ENCODE assay signal across 11 cellular contexts in the genomic region with DNA sequence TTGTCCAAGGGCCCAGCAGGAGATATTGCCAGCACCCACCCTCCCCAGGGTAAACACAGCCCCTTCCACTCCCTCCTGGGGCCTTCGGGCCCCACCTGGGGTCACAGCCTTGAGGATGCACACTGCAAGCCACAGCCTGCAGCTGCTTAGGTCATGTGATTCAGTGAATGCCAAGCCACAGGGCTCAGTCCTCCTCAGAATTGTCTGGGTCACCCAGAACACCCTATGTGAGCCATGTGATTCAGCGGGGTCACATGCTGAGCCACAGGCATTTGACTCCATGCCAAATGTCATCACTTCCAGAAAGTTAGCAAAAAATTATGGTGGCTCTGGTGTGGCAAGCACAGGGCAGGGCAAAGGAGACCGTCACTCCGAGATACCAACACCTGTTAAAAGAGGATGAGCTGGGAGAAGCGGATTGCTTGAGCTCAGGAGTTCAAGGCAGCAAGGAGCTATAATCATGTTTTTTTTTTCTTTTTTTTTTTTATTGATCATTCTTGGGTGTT. TPM values are rescaled to one million over a fixed set of nuclear protein-coding genes. Genes with fewer than 3 reads are reported as not detected.
DNase-seq lines count a peak whose midpoint lies in the region; ATAC-seq and TF ChIP-seq lines count a peak whose summit lies in the region.
"Had no signal": no experiment of that assay in that cellular context is flagged by ENCODE, and none has a peak within 500 bp of the region (broad histone marks: within the 10 kb centered on the region; RNA-seq: fewer than 3 reads in every experiment).

No MANE protein-coding gene starts in this region.

- DNase-seq in GM10266 (ENCODE audit: extremely low spot score), result peak; percentile 44
- peak; percentile 83 for DNase-seq in OCI-M1 (lab: John Stamatoyannopoulos, UW)
- DNase-seq in fibroblast of lung (ENCODE audit: low read depth in 2 of 2), result peak; percentile 88 to 93
- no peak for DNase-seq in progenitor cell of endocrine pancreas (ENCODE audit: low spot score, unreplicated experiment)
- no peak for DNase-seq in DMS114 treated with DMSO at 0.1 percent for 48 hours (lab: John Stamatoyannopoulos, UW; ENCODE audit: unreplicated experiment)
- DNase-seq in T-helper 2 cell, result no peak
- DNase-seq in NK-92 treated with Interleukin-12 subunit alpha and Interleukin-12 subunit beta, amount 100 ng/mL, for 24 hours (lab: John Stamatoyannopoulos, UW), result no peak
- DNase-seq: amniotic stem cell, NCI-H2081 had no signal

- H2AFZ ChIP-seq in fibroblast of lung (ENCODE audit: low read length), result no peak overlapping the region

- peaks cover 14% of the 10 kb centered on the region for H3K4me1 ChIP-seq in fibroblast of lung (ENCODE audit: control insufficient read depth, extremely low read depth, insufficient read depth, low read length)

- no peak overlapping the region for H3K4me2 ChIP-seq in fibroblast of lung (ENCODE audit: extremely low read depth, insufficient read depth, low read length)

- no peaks in the 10 kb centered on the region for H3K27me3 ChIP-seq in fibroblast of lung (ENCODE audit: control insufficient read depth, insufficient read depth, low read length)

- no peaks in the 10 kb centered on the region for H3K9me3 Mint-ChIP-seq in progenitor cell of endocrine pancreas (ENCODE audit: low read depth)
- H3K9me3 Mint-ChIP-seq: neural crest cell had no signal

- H3K9me3 ChIP-seq in fibroblast of lung (ENCODE audit: control insufficient read depth, insufficient read depth, low read depth, low read length), result no peaks in the 10 kb centered on the region

- H3K36me3 Mint-ChIP-seq in progenitor cell of endocrine pancreas (ENCODE audit: insufficient read depth), result no peaks in the 10 kb centered on the region

- no peak overlapping the region for H3K27ac ChIP-seq in fibroblast of lung (ENCODE audit: insufficient read depth, low read length)

- no peaks in the 10 kb centered on the region for H3K79me2 ChIP-seq in fibroblast of lung (ENCODE audit: control insufficient read depth, insufficient read depth, low read length)

- no peaks in the 10 kb centered on the region for H3K36me3 ChIP-seq in fibroblast of lung (ENCODE audit: control insufficient read depth, insufficient read depth, low read length)

- no peaks in the 10 kb centered on the region for H4K20me1 ChIP-seq in fibroblast of lung (ENCODE audit: control insufficient read depth, extremely low read depth, insufficient read depth, low read length)

- no peaks in the 10 kb centered on the region for H3K27me3 Mint-ChIP-seq in progenitor cell of endocrine pancreas

- no peak overlapping the region for H3K9ac ChIP-seq in fibroblast of lung (ENCODE audit: insufficient read depth, low read length)

- no peak for TF ChIP-seq CTCF in GM10266 (IDR thresholded peaks at IDR 0.05; ENCODE audit: control insufficient read depth, insufficient read depth, low read depth, missing control alignments)
- TF ChIP-seq CTCF in fibroblast of lung (conservative IDR thresholded peaks at IDR 0.05 in 1 of 2, IDR thresholded peaks at IDR 0.05 in 1 of 2; ENCODE audit: low read depth in 1 of 2, low read length in 2 of 2), result no peak
- no peak for TF ChIP-seq CTCF in progenitor cell of endocrine pancreas (IDR thresholded peaks at IDR 0.05; ENCODE audit: unreplicated experiment)

- no peak overlapping the region for H3K4me3 ChIP-seq in fibroblast of lung (replicated peaks in 1 of 4; ENCODE audit: control extremely low read depth in 1 of 4, insufficient read depth in 1 of 4, low read depth in 3 of 4, low read length in 4 of 4)

- H3K27ac Mint-ChIP-seq in progenitor cell of endocrine pancreas, result peak overlapping the region; percentile 88

- peak overlapping the region; percentile 12 for H3K4me3 Mint-ChIP-seq in progenitor cell of endocrine pancreas (ENCODE audit: low read depth)
- H3K4me3 Mint-ChIP-seq: neural crest cell had no signal

- peaks cover 5% of the 10 kb centered on the region for H3K4me1 Mint-ChIP-seq in progenitor cell of endocrine pancreas (ENCODE audit: low read depth)

- ATAC-seq in GM21529 (IDR thresholded peaks at IDR 0.05; ENCODE audit: unreplicated experiment), result no peak

RNA-seq across cellular contexts. Expression of gene PSAP, which starts 17.2 kb away (rescaled TPM):
- 1,180 and 1,808 TPM in 2 replicates for total RNA-seq in fibroblast of lung
- polyA plus RNA-seq in fibroblast of lung, result 967 and 1,566 TPM in 2 replicates
- polyA plus RNA-seq in fibroblast of lung (2012), result 630 and 1,072 TPM in 2 replicates
- 530 and 547 TPM in 2 replicates for polyA minus RNA-seq in fibroblast of lung (ENCODE audit: low replicate concordance)
- total RNA-seq in progenitor cell of endocrine pancreas, result 510 and 538 TPM in 2 replicates

Comparison
In these comparisons a context has a peak if more than half of its experiments do, and no peak if none do; other contexts are left out.
1. DNase-seq: peak in GM10266 (single experiment), OCI-M1 (single experiment) and fibroblast of lung (2 of 2); none in progenitor cell of endocrine pancreas (single experiment), DMS114 treated with DMSO at 0.1 percent for 48 hours (single experiment), T-helper 2 cell (0 of 5) and NK-92 treated with Interleukin-12 subunit alpha and Interleukin-12 subunit beta, amount 100 ng/mL, for 24 hours (single experiment).